ENCODE assay signal across 1 cellular context in genomic region chr4:55393461-55394320, GRCh38.
TF ChIP-seq lines count a peak whose summit lies in the region.

No MANE protein-coding gene starts in this region.

TF ChIP-seq in HepG2, 621 proteins besides CTCF, POLR2A, EP300 and RAD21 (continued from another document):
- TF ChIP-seq SP2 (CRISPR knock-in tag; IDR thresholded peaks at IDR 0.05) (no peak), KAT8 (CRISPR knock-in tag; IDR thresholded peaks at IDR 0.05) (no peak), ZNF382 (CRISPR knock-in tag; IDR thresholded peaks at IDR 0.05; ENCODE audit: borderline replicate concordance) (no peak), ZBTB37 (CRISPR knock-in tag; IDR thresholded peaks at IDR 0.05) (no peak), ZNF773 (CRISPR knock-in tag; IDR thresholded peaks at IDR 0.05; ENCODE audit: borderline replicate concordance) (no peak), ZNF646 (CRISPR knock-in tag; IDR thresholded peaks at IDR 0.05) (no peak), GLMP (CRISPR knock-in tag; IDR thresholded peaks at IDR 0.05; ENCODE audit: borderline replicate concordance) (no peak), HNF1A (IDR thresholded peaks at IDR 0.05; ENCODE audit: low read depth) (no peak), HNF1A (CRISPR knock-in tag; IDR thresholded peaks at IDR 0.05; ENCODE audit: borderline replicate concordance) (no peak), ZNF678 (CRISPR knock-in tag; IDR thresholded peaks at IDR 0.05) (no peak), MTA1 (CRISPR knock-in tag; IDR thresholded peaks at IDR 0.05; ENCODE audit: borderline replicate concordance) (no peak), HOXA5 (CRISPR knock-in tag; IDR thresholded peaks at IDR 0.05) (no peak), HOXD1 (CRISPR knock-in tag; IDR thresholded peaks at IDR 0.05) (no peak), ZNF530 (CRISPR knock-in tag; IDR thresholded peaks at IDR 0.05; ENCODE audit: low read depth) (no peak), CSRNP1 (CRISPR knock-in tag; IDR thresholded peaks at IDR 0.05) (no peak), ZNF503 (CRISPR knock-in tag; IDR thresholded peaks at IDR 0.05) (no peak), ZFY (CRISPR knock-in tag; IDR thresholded peaks at IDR 0.05) (no peak), FOXJ3 (CRISPR knock-in tag; IDR thresholded peaks at IDR 0.05; ENCODE audit: borderline replicate concordance) (no peak), SPEN (CRISPR knock-in tag; IDR thresholded peaks at IDR 0.05; ENCODE audit: low read depth) (no peak)
